22 cellular contexts compared by ENCODE assay signal in the genomic region with DNA sequence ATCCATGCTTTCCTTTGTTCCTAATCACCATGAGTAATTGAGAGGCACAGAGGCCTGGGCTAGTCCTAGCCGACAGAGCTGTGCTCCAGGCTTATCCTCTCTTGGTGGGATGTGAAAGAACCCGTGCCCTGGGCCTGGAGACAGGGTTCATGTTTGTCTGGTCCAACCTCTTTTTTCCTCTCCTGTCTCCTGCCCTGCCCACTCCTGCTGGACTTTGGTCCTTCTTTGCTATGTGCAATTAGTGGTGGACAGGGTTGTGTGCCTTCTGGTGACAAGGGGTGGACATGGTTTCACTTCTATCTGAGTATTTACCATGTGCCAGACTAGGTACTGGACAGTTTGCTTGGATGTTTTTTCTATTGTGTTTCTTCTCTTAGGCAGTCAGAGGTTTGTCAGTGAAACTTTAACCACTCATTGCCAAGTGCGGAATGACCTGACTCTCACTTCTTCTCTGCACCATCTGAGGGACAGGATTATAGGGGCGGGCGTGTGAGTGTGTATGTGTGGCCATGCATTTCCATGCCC.
A peak's percentile ranks its signal among the peaks of the same experiment; 100 is the strongest.
DNase-seq lines count a peak whose midpoint lies in the region; ATAC-seq and TF ChIP-seq lines count a peak whose summit lies in the region.
"Had no signal": no experiment of that assay in that cellular context is flagged by ENCODE, and none has a peak within 500 bp of the region (broad histone marks: within the 10 kb centered on the region; RNA-seq: fewer than 3 reads in every experiment).

No MANE protein-coding gene starts in this region.

- H3K4me1 ChIP-seq in stomach, result peaks cover 0 to 36% (median 8%) of the 10 kb centered on the region in 4 donors
- H3K4me1 ChIP-seq: left lung had no signal

- TF ChIP-seq POLR2A in stomach (IDR thresholded peaks at IDR 0.05), result no peak

- DNase-seq in D341Med (ENCODE audit: low spot score), result peak; percentile 50
- DNase-seq in NCI-H82 treated with DMSO at 0.1 percent for 48 hours (lab: John Stamatoyannopoulos, UW; ENCODE audit: unreplicated experiment), result peak; percentile 29
- peak; percentile 88 for DNase-seq in left lobe of liver (ENCODE audit: low spot score)
- peak; percentile 51 for DNase-seq in stomach
- DNase-seq in NCI-H2196 (lab: John Stamatoyannopoulos, UW; ENCODE audit: unreplicated experiment), result no peak
- no peak for DNase-seq in kidney glomerular epithelial cell (lab: John Stamatoyannopoulos, UW)
- DNase-seq in activated CD4-positive, alpha-beta T cell treated with anti-CD3 and anti-CD28 coated beads for 1 hour, result no peak
- DNase-seq: activated CD4-positive, alpha-beta T cell treated with anti-CD3 and anti-CD28 coated beads for 36 hours; activated CD8-positive, alpha-beta memory T cell treated with anti-CD3 and anti-CD28 coated beads for 24 hours; activated effector memory CD4-positive, alpha-beta T cell treated with Interleukin-2 at 50 U/mL for 16 hours; hippocampal formation; immature natural killer cell; left lung; mesendoderm; naive B cell; NCI-H1092; NCI-H187 treated with DMSO at 0.1 percent for 48 hours; NCI-H226; NCI-H748 treated with DMSO at 0.1 percent for 48 hours; RPMI8226; trophoblast cell had no signal

- TF ChIP-seq EP300 in stomach (IDR thresholded peaks at IDR 0.05), result no peak

- no peaks in the 10 kb centered on the region for H3K36me3 ChIP-seq in stomach
- H3K36me3 ChIP-seq: gastroesophageal sphincter, left lung had no signal

- H3K9me3 ChIP-seq in stomach, result no peaks in the 10 kb centered on the region
- H3K9me3 ChIP-seq: gastroesophageal sphincter, left lung had no signal

- no peak for TF ChIP-seq CTCF in stomach (IDR thresholded peaks at IDR 0.05)

- H3K27me3 ChIP-seq in stomach, result no peaks in the 10 kb centered on the region
- H3K27me3 ChIP-seq: gastroesophageal sphincter had no signal

- WGBS in stomach, 5 donors, result 55 to 74% (median 66%) methylated on average over 5 of the region's 5 CpGs

- intact Hi-C loops in stomach (cut with DNase I; ENCODE audit: low total_unique reads), result no loop called here

- no peak overlapping the region for H3K4me3 ChIP-seq in stomach
- H3K4me3 ChIP-seq: gastroesophageal sphincter, left lung had no signal

- H3K27ac ChIP-seq in stomach, result peak overlapping the region in 2 of 5 donors; percentile 12 to 41
- H3K27ac ChIP-seq: gastroesophageal sphincter, left lung had no signal

- peak; percentile 93 for ATAC-seq in left lobe of liver
- ATAC-seq: activated CD4-positive, alpha-beta T cell treated with anti-CD3 and anti-CD28 coated beads for 36 hours; gastroesophageal sphincter; left lung had no signal

Comparison
In these comparisons a context has a peak if more than half of its experiments do, and no peak if none do; other contexts are left out.
1. DNase-seq: peak in D341Med (single experiment), NCI-H82 treated with DMSO at 0.1 percent for 48 hours (single experiment), left lobe of liver (single experiment) and stomach (single experiment); none in NCI-H2196 (single experiment), kidney glomerular epithelial cell (single experiment) and activated CD4-positive, alpha-beta T cell treated with anti-CD3 and anti-CD28 coated beads for 1 hour (single experiment).